ENCODE assay signal across 1 cellular context in the genomic region with DNA sequence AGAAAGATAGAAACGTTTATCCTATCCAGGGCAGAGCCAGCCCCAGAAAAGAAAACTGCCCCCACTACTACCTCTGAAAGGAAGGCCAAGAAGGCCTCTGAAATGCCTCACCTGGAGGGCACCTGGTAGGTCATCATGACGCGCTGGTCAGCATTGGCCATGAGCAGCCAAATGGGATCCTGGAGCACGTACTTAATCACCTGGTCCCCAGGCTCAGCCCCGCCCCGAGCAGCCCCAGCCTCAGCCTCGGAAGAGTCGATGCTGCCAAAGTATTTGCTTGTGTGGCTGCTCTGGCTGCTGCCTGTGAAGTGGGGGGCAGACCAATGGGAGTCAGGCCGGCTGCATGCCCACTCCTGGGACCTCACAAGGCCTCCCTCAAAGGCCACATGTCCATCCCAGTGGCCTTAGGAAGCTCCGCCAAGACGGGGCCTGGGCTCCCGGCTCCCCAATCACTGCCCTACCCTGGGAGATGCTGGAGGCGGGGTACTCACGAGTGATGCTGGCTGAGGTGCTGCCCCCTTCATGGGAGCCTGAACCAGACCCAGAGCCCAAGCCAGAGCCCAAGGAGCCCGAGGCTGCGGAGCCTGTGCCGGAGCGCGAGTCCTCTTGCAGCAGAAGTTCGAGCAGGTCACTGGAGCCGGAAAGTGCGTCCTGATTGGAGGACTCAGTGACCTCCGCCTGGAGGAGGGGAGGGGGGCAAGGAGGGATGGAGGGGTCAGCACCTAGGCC.
TF ChIP-seq lines count a peak whose summit lies in the region.

No MANE protein-coding gene starts in this region.

TF ChIP-seq in K562, 482 proteins besides CTCF, POLR2A, EP300 and RAD21:
- no peak for TF ChIP-seq SMC3 (conservative IDR thresholded peaks at IDR 0.05; ENCODE audit: insufficient read depth, low read depth, low read length)
- peak; percentile 58 for TF ChIP-seq POLR2G (IDR thresholded peaks at IDR 0.05; ENCODE audit: low read depth, low read length)
TF ChIP-seq in K562: peak in this region for 1.
